8 cellular contexts compared by ENCODE assay signal in the genomic region with DNA sequence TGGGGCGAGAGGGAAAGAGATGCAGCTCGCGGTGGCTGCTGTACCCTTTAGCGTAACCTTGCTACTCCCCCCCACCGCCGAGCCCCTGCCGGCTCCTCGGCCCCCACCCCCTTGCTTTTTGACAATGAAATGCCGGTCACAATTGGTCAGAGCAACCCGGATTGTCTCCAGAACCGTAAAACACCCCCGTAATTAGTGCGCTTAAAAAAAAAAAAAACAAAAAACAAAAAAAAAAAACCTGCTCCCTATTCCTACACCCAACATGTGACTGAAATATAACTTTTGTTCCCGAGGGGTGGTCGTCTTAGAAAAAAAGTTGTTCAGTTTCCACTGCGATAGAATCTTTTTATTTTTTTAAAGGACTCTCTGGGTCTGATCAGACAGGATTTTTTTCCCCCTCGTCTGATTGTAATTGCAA. TPM values are rescaled to one million over a fixed set of nuclear protein-coding genes. Genes with fewer than 3 reads are reported as not detected.
DNase-seq lines count a peak whose midpoint lies in the region; ATAC-seq, FAIRE-seq and TF ChIP-seq lines count a peak whose summit lies in the region.

No MANE protein-coding gene starts in this region.

- intact Hi-C loops in HepG2 (cut with micrococcal nuclease; ENCODE audit: unreplicated experiment), result loop anchor here (2.0 to 10.0 kb wide), 3 partner anchors 55 to 237 kb away; no protein-coding TSS in a partner anchor

- no peak for FAIRE-seq in HepG2 (lab: Jason Lieb, UNC)

- TF ChIP-seq EP300 in HepG2 (IDR thresholded peaks at IDR 0.05; ENCODE audit: low read depth in 2 of 2, low read length in 2 of 2) (no peak), HepG2 (CRISPR knock-in tag; IDR thresholded peaks at IDR 0.05; ENCODE audit: borderline replicate concordance) (no peak), upper lobe of left lung (IDR thresholded peaks at IDR 0.05) (no peak)

- H3K9ac ChIP-seq in HepG2 (ENCODE audit: insufficient read depth, low read depth, low read length), result peak overlapping the region; percentile 75

- H3K36me3 ChIP-seq in HepG2 (replicated peaks in 1 of 2; ENCODE audit: control insufficient read depth in 1 of 2, insufficient read depth in 2 of 2, low read length in 2 of 2) (no peaks in the 10 kb centered on the region), upper lobe of left lung (no peaks in the 10 kb centered on the region)

- TF ChIP-seq RAD21 in HepG2 (CRISPR knock-in tag; IDR thresholded peaks at IDR 0.05), result no peak

- H3K4me1 ChIP-seq in HepG2 (ENCODE audit: insufficient read depth, low read length) (peaks cover 31% of the 10 kb centered on the region), upper lobe of left lung (peaks cover 24 to 44% (median 32%) of the 10 kb centered on the region in 4 donors)

- no peak overlapping the region for H2AFZ ChIP-seq in HepG2 (ENCODE audit: low read length)

- peak overlapping the region; percentile 80 for H3K4me2 ChIP-seq in HepG2 (ENCODE audit: low read depth, low read length)

- H4K20me1 ChIP-seq in HepG2 (ENCODE audit: insufficient read depth, low read length), result no peaks in the 10 kb centered on the region

- H3K27me3 ChIP-seq in HepG2 (ENCODE audit: control insufficient read depth in 1 of 2, insufficient read depth in 2 of 2, low read length in 2 of 2), result no peaks in the 10 kb centered on the region
- no peaks in the 10 kb centered on the region for H3K27me3 ChIP-seq in upper lobe of left lung

- in situ Hi-C loops in HepG2 (cut with HindIII; ENCODE audit: extremely low pct_ligation_motif_present, low pct_unique_long_range_greater_than_20kb), result no loop called here

- WGBS in adipose tissue, 3 donors, result 0% methylated on average over 17 of the region's 17 CpGs
- 2% methylated on average over 17 of the region's 17 CpGs for WGBS in HepG2 (ENCODE audit: low lambda C conversion rate)
- 1 to 2% methylated on average over 11 to 17 of the region's 17 CpGs for WGBS in upper lobe of left lung, 2 donors

- no peak for TF ChIP-seq POLR2A in HepG2 (IDR thresholded peaks at IDR 0.05; ENCODE audit: insufficient read depth in 1 of 2, low read depth in 2 of 2, low read length in 2 of 2)
- no peak for TF ChIP-seq POLR2A in upper lobe of left lung (IDR thresholded peaks at IDR 0.05)

- DNase-seq in stimulated activated CD4-positive, alpha-beta T cell treated with anti-CD3 and anti-CD28 coated beads, Interleukin-4, amount 100 ng/mL, for 1 hour, result peak; percentile 57
- no peak for DNase-seq in stimulated activated CD4-positive, alpha-beta T cell treated with anti-CD3 and anti-CD28 coated beads, Interleukin-4, amount 100 ng/mL, for 24 hours
- DNase-seq in HepG2 (ENCODE audit: low spot score), result no peak
- peak in 1 of 2 donors; percentile 55 for DNase-seq in upper lobe of left lung
- DNase-seq in kidney tubule cell (ENCODE audit: low spot score), result no peak
- no peak for DNase-seq in globus pallidus (ENCODE audit: low spot score)

- BruUV-seq in HepG2 (replicated peaks; lab: Mats Ljungman, UMichigan), result no TSS peak

- ATAC-seq in HepG2 (peak; percentile 10; the same call in 2 of the 3 replicates), upper lobe of left lung (ENCODE audit: low FRiP score in 2 of 2) (no peak), GM18873 (IDR thresholded peaks at IDR 0.05; ENCODE audit: low FRiP score, unreplicated experiment) (no peak)

- CTCF ChIA-PET in HepG2 (lab: Yijun Ruan, JAX; ENCODE audit: low intra/inter-chr PET ratio, low total read pairs), result no interaction called here

- H3K4me3 ChIP-seq in HepG2 (replicated peaks in 1 of 3; ENCODE audit: insufficient read depth in 1 of 3, low read depth in 2 of 3, low read length in 3 of 3), result peak overlapping the region; percentile 80 to 95 (median 92)
- peak overlapping the region; percentile 64 to 89 (median 72) for H3K4me3 ChIP-seq in upper lobe of left lung

- POLR2A ChIA-PET in HepG2 (lab: Yijun Ruan, JAX), result no interaction called here

- H3K79me2 ChIP-seq in HepG2 (ENCODE audit: insufficient read depth, low read length), result peaks cover 15% of the 10 kb centered on the region

- H3K9me3 ChIP-seq in HepG2 (ENCODE audit: low read length) (no peaks in the 10 kb centered on the region), upper lobe of left lung (no peaks in the 10 kb centered on the region)

- H3K27ac ChIP-seq in adipose tissue (ENCODE audit: low read depth, low read length), result peak overlapping the region; percentile 95
- H3K27ac ChIP-seq in HepG2 (ENCODE audit: extremely low read length, insufficient read depth, low read length), result peak overlapping the region; percentile 65
- H3K27ac ChIP-seq in upper lobe of left lung, result peak overlapping the region; percentile 94 to 97 (median 96)

- TF ChIP-seq CTCF in HepG2 (CRISPR knock-in tag; IDR thresholded peaks at IDR 0.05), result no peak
- no peak for TF ChIP-seq CTCF in upper lobe of left lung (IDR thresholded peaks at IDR 0.05)

TF ChIP-seq in HepG2, 621 proteins besides CTCF, POLR2A, EP300 and RAD21:
- TF ChIP-seq ZNF337 (CRISPR knock-in tag; IDR thresholded peaks at IDR 0.05; ENCODE audit: borderline replicate concordance, low read depth), result no peak
- TF ChIP-seq BCL6 (CRISPR knock-in tag; IDR thresholded peaks at IDR 0.05), result no peak

RNA-seq across cellular contexts. Expression of gene ETV6, which starts 0.8 kb away (rescaled TPM):
- 1 to 10 TPM; 3.3 to 7.7 (median 4.4) TPM for polyA plus RNA-seq in adipose tissue
- 2.2 and 2.8 TPM in 2 replicates for total RNA-seq in HepG2 (2016; rRNA removed; fragmentation: Illumina TruSeq; extraction: Trizol)
- total RNA-seq in HepG2 (2016; cell fraction: cytosol; rRNA removed; fragmentation: Illumina TruSeq; extraction: Trizol; ENCODE audit: low read depth), result 1.0 and 1.2 TPM in 2 replicates
- total RNA-seq in HepG2 (2016; cell fraction: insoluble cytoplasmic fraction; rRNA removed; fragmentation: Illumina TruSeq; extraction: Trizol), result 1.8 and 2.5 TPM in 2 replicates
- 2.9 and 3.4 TPM in 2 replicates for total RNA-seq in HepG2 (2016; cell fraction: membrane; rRNA removed; fragmentation: Illumina TruSeq; extraction: Trizol)
- total RNA-seq in HepG2 (2016; cell fraction: nucleus; rRNA removed; fragmentation: Illumina TruSeq; extraction: Trizol), result 3.9 and 4.2 TPM in 2 replicates
- 3.0 and 3.3 TPM in 2 replicates for polyA plus RNA-seq in HepG2 (2011; rRNA removed)
- 1.9 and 2.1 TPM in 2 replicates for polyA plus RNA-seq in HepG2 (2011; cell fraction: cytosol; rRNA removed)
- polyA plus RNA-seq in HepG2 (2011; cell fraction: nucleus; rRNA removed), result 3.5 and 4.3 TPM in 2 replicates
- 1.8 and 2.6 TPM in 2 replicates for polyA plus RNA-seq in HepG2 (2012)
- 1.1 and 1.2 TPM in 2 replicates for polyA plus RNA-seq in HepG2 (2016; cell fraction: cytosol; fragmentation: Illumina TruSeq; extraction: Trizol; ENCODE audit: low read depth)
- 2.7 and 3.6 TPM in 2 replicates for polyA plus RNA-seq in HepG2 (2016; cell fraction: insoluble cytoplasmic fraction; fragmentation: Illumina TruSeq; extraction: Trizol; ENCODE audit: low read depth)
- polyA plus RNA-seq in HepG2 (2016; cell fraction: membrane; fragmentation: Illumina TruSeq; extraction: Trizol; ENCODE audit: low read depth), result 2.5 and 3.2 TPM in 2 replicates
- polyA plus RNA-seq in HepG2 (2016; cell fraction: nucleus; fragmentation: Illumina TruSeq; extraction: Trizol; ENCODE audit: insufficient read depth, low read depth), result 4.6 and 5.1 TPM in 2 replicates
- 7.0 and 9.1 TPM in 2 replicates for polyA minus RNA-seq in HepG2 (2011; rRNA and poly(A)+ RNA removed; ENCODE audit: low replicate concordance)
- polyA minus RNA-seq in HepG2 (2011; cell fraction: cytosol; rRNA and poly(A)+ RNA removed), result 3.4 and 4.0 TPM in 2 replicates
- polyA minus RNA-seq in HepG2 (2011; cell fraction: nucleus; rRNA and poly(A)+ RNA removed), result 8.1 and 12.8 TPM in 2 replicates
- total RNA-seq in upper lobe of left lung, result 10 to 100 TPM; 22.2 to 93.2 (median 37.5) TPM

Comparison
In these comparisons a context has a peak if more than half of its experiments do, and no peak if none do; other contexts are left out.
1. RNA of gene ETV6, which starts 0.8 kb away (total RNA-seq): 22.2 to 93.2 TPM in upper lobe of left lung; 1.0 to 4.2 TPM in HepG2; every median in the first group is over 4 times any median in the second.
2. Peak in every context shown above with its lines, with median percentiles within 50 percentile points of each other: H3K27ac ChIP-seq.